13 cellular contexts compared by ENCODE assay signal in the genomic region with DNA sequence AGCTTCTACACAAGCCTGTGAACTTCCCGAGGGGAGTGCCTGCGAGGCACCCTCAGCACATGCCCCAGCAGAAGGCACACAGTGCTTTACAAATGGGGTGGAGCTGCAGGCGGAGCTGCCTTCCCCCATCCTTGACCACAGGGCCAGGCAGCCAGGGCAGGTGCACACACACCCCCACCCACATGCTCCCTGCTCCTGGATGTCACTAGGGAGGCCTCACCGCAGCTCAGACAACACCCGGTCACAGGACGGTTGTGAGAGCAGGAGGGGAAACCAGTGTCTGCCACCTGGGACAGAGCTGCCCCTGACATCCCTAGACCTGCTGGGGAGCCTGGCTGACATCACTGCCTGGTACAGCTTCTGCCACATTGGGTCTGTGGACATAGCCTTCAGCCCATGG. TPM values are rescaled to one million over a fixed set of nuclear protein-coding genes. Genes with fewer than 3 reads are reported as not detected.
"Had no signal": no experiment of that assay in that cellular context is flagged by ENCODE, and none has a peak within 500 bp of the region (broad histone marks: within the 10 kb centered on the region; RNA-seq: fewer than 3 reads in every experiment).

No MANE protein-coding gene starts in this region.

RNA-seq across cellular contexts. Expression of gene TUBB8B, which starts 39.7 kb away (rescaled TPM):
- total RNA-seq: activated CD4-positive, alpha-beta memory T cell treated with anti-CD3 and anti-CD28 coated beads, Interleukin-2, amount 10 ng/mL, durations not matched to agents 7 days and 5 days; activated CD4-positive, alpha-beta T cell treated with anti-CD3 and anti-CD28 coated beads for 36 hours; activated CD4-positive, alpha-beta T cell treated with anti-CD3 and anti-CD28 coated beads, Interleukin-2, amount 10 ng/mL, durations not matched to agents 7 days and 5 days; activated CD8-positive, alpha-beta memory T cell treated with anti-CD3 and anti-CD28 coated beads, Interleukin-2, amount 10 ng/mL, durations not matched to agents 7 days and 5 days; activated CD8-positive, alpha-beta T cell treated with anti-CD3 and anti-CD28 coated beads, Interleukin-2, amount 10 ng/mL, durations not matched to agents 7 days and 5 days; activated naive CD8-positive, alpha-beta T cell treated with anti-CD3 and anti-CD28 coated beads, Interleukin-2, amount 10 ng/mL, durations not matched to agents 7 days and 5 days; activated T-helper 2 cell treated with anti-CD3 and anti-CD28 coated beads, Interferon-gamma antibody, Interleukin-2, Interleukin-4, amounts not matched to agents 10 μg/mL and 5 μg/mL and 100 μg/mL, durations not matched to agents 14 hours and 24 hours and 36 hours; ascending aorta; bronchial epithelial cell; cardiac muscle cell; chondrocyte; T-helper 17 cell; T-helper 2 cell treated with Interferon-gamma antibody and Interleukin-4, amounts not matched to agents 100 ng/mL and 5 ng/mL, for 36 hours had no signal
- polyA plus RNA-seq: cardiac muscle cell had no signal
